8 cellular contexts compared by ENCODE assay signal in genomic region chr12:31658743-31659086, GRCh38. TPM values are rescaled to one million over a fixed set of nuclear protein-coding genes. Genes with fewer than 3 reads are reported as not detected.
DNase-seq lines count a peak whose midpoint lies in the region; ATAC-seq and TF ChIP-seq lines count a peak whose summit lies in the region.

No MANE protein-coding gene starts in this region.

- no peaks in the 10 kb centered on the region for H3K9me3 Mint-ChIP-seq in progenitor cell of endocrine pancreas (ENCODE audit: low read depth)

- peaks cover 12% of the 10 kb centered on the region for H3K4me1 ChIP-seq in OCI-LY3 (ENCODE audit: low read length)
- peaks cover 3 to 62% (median 4%) of the 10 kb centered on the region in 3 donors for H3K4me1 ChIP-seq in esophagus squamous epithelium

- H3K27ac Mint-ChIP-seq in progenitor cell of endocrine pancreas = peak overlapping the region; percentile 95

- H3K27me3 ChIP-seq in OCI-LY3 (ENCODE audit: low read depth, low read length) (no peaks in the 10 kb centered on the region), esophagus squamous epithelium (no peaks in the 10 kb centered on the region)

- H3K9ac ChIP-seq in OCI-LY3 (ENCODE audit: low read length) = peak overlapping the region; percentile 66

- H3K79me2 ChIP-seq in OCI-LY3 (ENCODE audit: low read length) = no peaks in the 10 kb centered on the region

- no peak for DNase-seq in esophagus squamous epithelium (lab: John Stamatoyannopoulos, UW)
- no peak for DNase-seq in progenitor cell of endocrine pancreas (ENCODE audit: low spot score, unreplicated experiment)
- no peak for DNase-seq in anterior cingulate cortex (lab: John Stamatoyannopoulos, UW)
- no peak for DNase-seq in HUDEP-2 (lab: John Stamatoyannopoulos, UW; ENCODE audit: unreplicated experiment in 76 of 76)

- H3K36me3 ChIP-seq in OCI-LY3 (replicated peaks; ENCODE audit: low read depth, low read length) (no peaks in the 10 kb centered on the region), esophagus squamous epithelium (peaks cover 0 to 10% (median 0%) of the 10 kb centered on the region in 3 donors)

- peak overlapping the region; percentile 86 for H2AFZ ChIP-seq in OCI-LY3 (ENCODE audit: low read depth, low read length)

- intact Hi-C loops in esophagus squamous epithelium (cut with DNase I) = no loop called here

- peak overlapping the region; percentile 91 for H3K4me3 Mint-ChIP-seq in progenitor cell of endocrine pancreas (ENCODE audit: low read depth)

- H3K4me3 ChIP-seq in OCI-LY3 (ENCODE audit: low read length) (peak overlapping the region; percentile 81), esophagus squamous epithelium (peak overlapping the region; percentile 50 to 79 (median 68))

- WGBS in esophagus squamous epithelium, 2 donors = 2% methylated on average over 6 of the region's 6 CpGs

- H3K36me3 Mint-ChIP-seq in progenitor cell of endocrine pancreas (ENCODE audit: insufficient read depth) = no peaks in the 10 kb centered on the region

- ATAC-seq in GM21423 (IDR thresholded peaks at IDR 0.05; ENCODE audit: unreplicated experiment) (peak; percentile 4), GM18517 (IDR thresholded peaks at IDR 0.05; ENCODE audit: unreplicated experiment) (no peak), HG03571 (IDR thresholded peaks at IDR 0.05; ENCODE audit: unreplicated experiment) (no peak)

- no peak for TF ChIP-seq CTCF in OCI-LY3 (IDR thresholded peaks at IDR 0.05; ENCODE audit: low read depth, low read length)
- TF ChIP-seq CTCF in esophagus squamous epithelium (IDR thresholded peaks at IDR 0.05) = no peak
- no peak for TF ChIP-seq CTCF in progenitor cell of endocrine pancreas (IDR thresholded peaks at IDR 0.05; ENCODE audit: unreplicated experiment)

- H3K27ac ChIP-seq in OCI-LY3 (ENCODE audit: low read length) (peak overlapping the region; percentile 71), esophagus squamous epithelium (peak overlapping the region; percentile 95 to 98 (median 97))

- H4K20me1 ChIP-seq in OCI-LY3 (ENCODE audit: insufficient read depth, low read length) = no peaks in the 10 kb centered on the region

- H3K4me2 ChIP-seq in OCI-LY3 (ENCODE audit: low read length) = peak overlapping the region; percentile 92

- H3K9me3 ChIP-seq in OCI-LY3 (ENCODE audit: insufficient read depth, low read length) (no peaks in the 10 kb centered on the region), esophagus squamous epithelium (no peaks in the 10 kb centered on the region)

- TF ChIP-seq POLR2A in esophagus squamous epithelium (IDR thresholded peaks at IDR 0.05) = no peak

- peaks cover 16% of the 10 kb centered on the region for H3K4me1 Mint-ChIP-seq in progenitor cell of endocrine pancreas (ENCODE audit: low read depth)

- no peaks in the 10 kb centered on the region for H3K27me3 Mint-ChIP-seq in progenitor cell of endocrine pancreas

RNA-seq across cellular contexts. Expression of gene ETFBKMT, which starts 0.8 kb away (rescaled TPM):
- total RNA-seq in esophagus squamous epithelium (1 to 10 TPM in 2 of 4 donors, under 1 TPM in 2; 0.53 to 1.9 (median 1.2) TPM), progenitor cell of endocrine pancreas (3.7 and 4.5 TPM in 2 replicates)
